In the genomic region with DNA sequence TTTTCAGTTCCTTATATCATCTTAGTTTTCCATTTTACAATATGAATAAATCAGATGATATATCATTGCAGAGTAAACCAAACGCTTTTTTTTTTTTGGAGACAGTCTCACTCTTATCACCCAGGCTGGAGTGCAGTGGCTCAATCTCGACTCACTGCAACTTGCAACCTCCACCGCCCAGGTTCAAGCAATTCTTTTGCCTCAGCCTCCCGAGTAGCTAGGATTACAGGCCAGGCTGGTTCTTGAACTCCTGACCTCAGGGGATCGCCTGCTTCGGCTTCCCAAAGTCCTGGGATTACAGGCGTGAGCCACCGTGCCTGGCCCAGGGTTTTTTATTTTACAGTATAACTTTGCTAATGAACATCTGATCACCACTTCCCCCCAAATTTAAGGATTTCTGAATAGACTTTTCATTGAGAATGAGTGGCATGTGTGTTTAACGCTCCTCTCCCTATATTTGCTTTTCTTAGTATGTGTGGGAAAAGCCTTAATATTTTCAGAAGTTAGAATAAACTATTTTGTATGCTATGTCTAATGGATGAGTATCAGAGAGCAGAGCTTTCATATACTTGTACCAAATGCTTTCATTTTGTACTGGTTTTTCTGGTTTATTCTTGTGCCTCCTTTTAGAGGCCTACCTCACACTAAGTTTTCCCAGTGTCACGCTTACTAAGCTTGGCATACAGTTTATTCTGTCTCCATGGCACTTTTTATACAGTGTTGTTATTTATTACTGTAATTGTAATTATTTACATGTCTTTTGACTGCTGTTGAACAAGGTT, we compare ENCODE assay signal across 12 cellular contexts. TPM values are rescaled to one million over a fixed set of nuclear protein-coding genes. Genes with fewer than 3 reads are reported as not detected.
DNase-seq lines count a peak whose midpoint lies in the region; ATAC-seq and TF ChIP-seq lines count a peak whose summit lies in the region.
"Had no signal": no experiment of that assay in that cellular context is flagged by ENCODE, and none has a peak within 500 bp of the region (broad histone marks: within the 10 kb centered on the region; RNA-seq: fewer than 3 reads in every experiment).

No MANE protein-coding gene starts in this region.

- H3K9me3 Mint-ChIP-seq in chondrocyte (ENCODE audit: low read depth): no peaks in the 10 kb centered on the region

- peaks cover 66% of the 10 kb centered on the region for H3K79me2 ChIP-seq in ACC112 (ENCODE audit: control insufficient read depth, insufficient read depth, low read length, unreplicated experiment)

- H3K27me3 Mint-ChIP-seq in chondrocyte (ENCODE audit: low read depth): no peaks in the 10 kb centered on the region

- H3K4me3 ChIP-seq in ACC112 (ENCODE audit: low read depth, low read length) (no peak overlapping the region), right lobe of liver (no peak overlapping the region)
- H3K4me3 ChIP-seq: SK-N-MC had no signal

- H3K36me3 Mint-ChIP-seq in chondrocyte (ENCODE audit: low read depth): peaks cover 3% of the 10 kb centered on the region

- no peak overlapping the region for H2AFZ ChIP-seq in ACC112 (ENCODE audit: low read length, unreplicated experiment)

- H3K27me3 ChIP-seq in ACC112 (ENCODE audit: insufficient read depth, low read length): no peaks in the 10 kb centered on the region
- no peaks in the 10 kb centered on the region for H3K27me3 ChIP-seq in right lobe of liver

- H3K4me3 Mint-ChIP-seq in chondrocyte (ENCODE audit: unreplicated experiment): no peak overlapping the region

- ATAC-seq in right lobe of liver: peak; percentile 7 to 33 (median 17)

- H3K4me1 ChIP-seq in ACC112 (ENCODE audit: control insufficient read depth, insufficient read depth, low read length, unreplicated experiment) (peaks cover 36% of the 10 kb centered on the region), right lobe of liver (peaks cover 0 to 31% (median 0%) of the 10 kb centered on the region in 4 donors)

- intact Hi-C loops in right lobe of liver (cut with DNase I): no loop called here

- POLR2A ChIA-PET in HEK293T (lab: Yijun Ruan, JAX): no interaction called here

- H3K36me3 ChIP-seq in ACC112 (ENCODE audit: insufficient read depth, low read length) (0 out of 2 replicates have a peak, but pooled peaks cover 4% of the 10 kb centered on the region), right lobe of liver (no peaks in the 10 kb centered on the region)

- peak overlapping the region; percentile 84 for H3K27ac Mint-ChIP-seq in chondrocyte (ENCODE audit: unreplicated experiment)

- TF ChIP-seq POLR2A in right lobe of liver (IDR thresholded peaks at IDR 0.05): no peak

- TF ChIP-seq CTCF in chondrocyte (IDR thresholded peaks at IDR 0.05): no peak
- TF ChIP-seq CTCF in right lobe of liver (IDR thresholded peaks at IDR 0.05): no peak

- 18% methylated on average over 10 of the region's 10 CpGs for WGBS in right lobe of liver (ENCODE audit: insufficient coverage, low coverage, low lambda C conversion rate, missing lambda C conversion rate)

- peaks cover 31% of the 10 kb centered on the region for H3K4me1 Mint-ChIP-seq in chondrocyte (ENCODE audit: low read depth)

- CTCF ChIA-PET in HEK293T (lab: Yijun Ruan, JAX): interaction anchor here (0.5 to 2.2 kb wide), 8 partner anchors 36 to 231 kb away, joined by 3 to 7 read pairs (median 4); partner anchors contain the start of gene PPP4R2

- H3K27ac ChIP-seq in ACC112 (ENCODE audit: low read depth, low read length) (peak overlapping the region; percentile 68), right lobe of liver (no peak overlapping the region)
- H3K27ac ChIP-seq: SK-N-MC had no signal

- H3K9me3 ChIP-seq in right lobe of liver: no peaks in the 10 kb centered on the region

- DNase-seq in HEK293T (ENCODE audit: extremely low spot score): no peak
- DNase-seq in chondrocyte (ENCODE audit: low spot score): no peak
- DNase-seq in right lobe of liver: no peak
- DNase-seq in germinal center (ENCODE audit: low spot score): no peak
- no peak for DNase-seq in pons (ENCODE audit: low spot score)
- DNase-seq in GOT3 (lab: John Stamatoyannopoulos, UW): no peak
- no peak for DNase-seq in amygdala (lab: John Stamatoyannopoulos, UW)
- DNase-seq: NCI-H1105; NCI-H510A; stimulated activated CD4-positive, alpha-beta T cell treated with anti-CD3 and anti-CD28 coated beads, Interleukin-2, amount 100 ng/mL, for 24 hours had no signal

TF ChIP-seq in HEK293T, 16 proteins besides CTCF, POLR2A, EP300 and RAD21:
- TF ChIP-seq FOXK2 (IDR thresholded peaks at IDR 0.05) (no peak), PKNOX1 (IDR thresholded peaks at IDR 0.05) (peak; percentile 48), CTBP1 (IDR thresholded peaks at IDR 0.05; ENCODE audit: borderline replicate concordance) (no peak), ELF4 (IDR thresholded peaks at IDR 0.05) (no peak), L3MBTL2 (conservative IDR thresholded peaks at IDR 0.05) (no peak)

RNA-seq across cellular contexts. Expression of gene EBLN2, which starts 5.7 kb away (rescaled TPM):
- total RNA-seq in chondrocyte (2.5 to 4.7 TPM (median 3.3 TPM) in 3 replicates), right lobe of liver (1 to 10 TPM; 1.5 to 3.8 (median 1.7) TPM)

RNA-seq across cellular contexts. Expression of gene PPP4R2, which starts 59.2 kb away (rescaled TPM):
- total RNA-seq in chondrocyte: 63.5 to 78.4 TPM (median 70.0 TPM) in 3 replicates
- 10 to 100 TPM; 23.7 to 56.1 (median 42.3) TPM for total RNA-seq in right lobe of liver
